24 cellular contexts compared by ENCODE assay signal in genomic region chr22:42084874-42085273, GRCh38. TPM values are rescaled to one million over a fixed set of nuclear protein-coding genes. Genes with fewer than 3 reads are reported as not detected.
"Had no signal": no experiment of that assay in that cellular context is flagged by ENCODE, and none has a peak within 500 bp of the region (broad histone marks: within the 10 kb centered on the region; RNA-seq: fewer than 3 reads in every experiment).

No MANE protein-coding gene starts in this region.

- H3K27ac ChIP-seq: colonic mucosa, hepatocyte, parathyroid adenoma, sigmoid colon, skin epidermis, stomach had no signal

- H3K27me3 Mint-ChIP-seq: natural killer cell treated with Interleukin-12 subunit alpha and Interleukin-12 subunit beta and Interleukin-15 and Interleukin-18, amount 100 ng/mL, for 72 hours; stimulated activated naive B cell treated with anti-CD40 and anti-IgM and Interleukin-4, amounts not matched to agents 10 μg/mL and 1 μg/mL and 100 μg/mL, for 72 hours had no signal

- ATAC-seq: left cardiac atrium; left ventricle myocardium superior; natural killer cell treated with Interleukin-12 subunit alpha and Interleukin-12 subunit beta and Interleukin-15 and Interleukin-18, amount 100 ng/mL, for 72 hours; psoas muscle; stimulated activated naive B cell treated with anti-CD40 and anti-IgM and Interleukin-4, amounts not matched to agents 10 μg/mL and 1 μg/mL and 100 μg/mL, for 72 hours had no signal

- H3K27me3 ChIP-seq: colonic mucosa, dorsolateral prefrontal cortex, hepatocyte, sigmoid colon, stomach had no signal

- H3K4me3 Mint-ChIP-seq: natural killer cell treated with Interleukin-12 subunit alpha and Interleukin-12 subunit beta and Interleukin-15 and Interleukin-18, amount 100 ng/mL, for 72 hours; stimulated activated naive B cell treated with anti-CD40 and anti-IgM and Interleukin-4, amounts not matched to agents 10 μg/mL and 1 μg/mL and 100 μg/mL, for 72 hours had no signal

- DNase-seq: colonic mucosa; dorsolateral prefrontal cortex; effector CD8-positive, alpha-beta T cell; foreskin melanocyte; head of caudate nucleus; kidney; left cardiac atrium; left ventricle myocardium superior; mesenchymal stem cell; midbrain; psoas muscle; retina; sigmoid colon; stimulated activated CD4-positive, alpha-beta T cell treated with anti-CD3 and anti-CD28 coated beads, Interleukin-2, amount 100 ng/mL, for 24 hours; stimulated activated CD4-positive, alpha-beta T cell treated with anti-CD3 and anti-CD28 coated beads, Interleukin-4, amount 100 ng/mL, for 4 hours; stimulated activated naive B cell treated with anti-CD40 and anti-IgM and Interleukin-4, amounts not matched to agents 10 μg/mL and 1 μg/mL and 100 μg/mL, for 72 hours; stomach; substantia nigra; trophoblast cell had no signal

- H3K9me3 ChIP-seq: colonic mucosa, psoas muscle, sigmoid colon, stomach had no signal

- H3K4me3 ChIP-seq: colonic mucosa, dorsolateral prefrontal cortex, hepatocyte, lung, psoas muscle, sigmoid colon, skin epidermis, stomach had no signal

- H3K9me3 Mint-ChIP-seq: natural killer cell treated with Interleukin-12 subunit alpha and Interleukin-12 subunit beta and Interleukin-15 and Interleukin-18, amount 100 ng/mL, for 72 hours; stimulated activated naive B cell treated with anti-CD40 and anti-IgM and Interleukin-4, amounts not matched to agents 10 μg/mL and 1 μg/mL and 100 μg/mL, for 72 hours had no signal

- H3K4me1 ChIP-seq: colonic mucosa, parathyroid adenoma had no signal

RNA-seq across cellular contexts. Expression of gene CYP2D6, which starts 45.7 kb away (rescaled TPM):
- total RNA-seq: left ventricle myocardium superior had no signal
